ENCODE assay signal across 8 cellular contexts in genomic region chr19:12139885-12140544, GRCh38. TPM values are rescaled to one million over a fixed set of nuclear protein-coding genes. Genes with fewer than 3 reads are reported as not detected.
DNase-seq lines count a peak whose midpoint lies in the region; ATAC-seq and TF ChIP-seq lines count a peak whose summit lies in the region.

TSS of gene ZNF20 (minus strand) at chr19:12140350. CDS start at chr19:12140182, 168 bp downstream.

- H3K79me2 ChIP-seq in KMS-11 (ENCODE audit: insufficient read depth, low read depth) = no peaks in the 10 kb centered on the region

- no peak within 1 kb of the TSS for H3K4me3 ChIP-seq in KMS-11 (IDR thresholded peaks at IDR 0.05; ENCODE audit: insufficient read depth, low read depth, low read length)
- peak within 1 kb of the TSS; percentile 68 to 96 (median 84) for H3K4me3 ChIP-seq in Peyer's patch
- H3K4me3 ChIP-seq in fibroblast of mammary gland (ENCODE audit: control insufficient read depth, low read depth, low read length) = peak within 1 kb of the TSS; percentile 66

- peak within 1 kb of the TSS; percentile 40 to 93 (median 73) for H3K27ac Mint-ChIP-seq in naive thymus-derived CD8-positive, alpha-beta T cell
- H3K27ac Mint-ChIP-seq in stimulated activated memory B cell treated with anti-CD40 and anti-IgM and Interleukin-4, amounts not matched to agents 10 μg/mL and 1 μg/mL and 100 μg/mL, for 72 hours = peak within 1 kb of the TSS; percentile 83

- H2AFZ ChIP-seq in KMS-11 (ENCODE audit: low read depth) = peak within 1 kb of the TSS; percentile 81

- peaks cover 17 to 43% (median 36%) of the 10 kb centered on the region in 4 donors for H3K4me1 Mint-ChIP-seq in naive thymus-derived CD8-positive, alpha-beta T cell
- H3K4me1 Mint-ChIP-seq in stimulated activated memory B cell treated with anti-CD40 and anti-IgM and Interleukin-4, amounts not matched to agents 10 μg/mL and 1 μg/mL and 100 μg/mL, for 72 hours = peaks cover 44% of the 10 kb centered on the region

- H3K4me2 ChIP-seq in KMS-11 = peak within 1 kb of the TSS; percentile 67

- POLR2A ChIA-PET in naive thymus-derived CD8-positive, alpha-beta T cell (lab: Charles Lee) = interaction anchor here (0.6 to 2.4 kb wide), 16 partner anchors 16 to 373 kb away, joined by 3 to 8 read pairs (median 4); partner anchors contain the start of genes ZNF136, ZNF441, ZNF625 and ZNF700

- H3K4me1 ChIP-seq in KMS-11 (ENCODE audit: low read depth, poor library complexity, severe bottlenecking) = no peaks in the 10 kb centered on the region
- H3K4me1 ChIP-seq in Peyer's patch = peaks cover 0 to 19% (median 8%) of the 10 kb centered on the region in 4 donors

- peaks cover 0 to 6% (median under 1%) of the 10 kb centered on the region in 9 donors for H3K9me3 Mint-ChIP-seq in naive thymus-derived CD8-positive, alpha-beta T cell
- no peaks in the 10 kb centered on the region for H3K9me3 Mint-ChIP-seq in stimulated activated memory B cell treated with anti-CD40 and anti-IgM and Interleukin-4, amounts not matched to agents 10 μg/mL and 1 μg/mL and 100 μg/mL, for 72 hours

- TF ChIP-seq CTCF in KMS-11 (conservative IDR thresholded peaks at IDR 0.05; ENCODE audit: low read depth, low read length) (no peak), Peyer's patch (IDR thresholded peaks at IDR 0.05) (no peak), fibroblast of mammary gland (conservative IDR thresholded peaks at IDR 0.05; ENCODE audit: control insufficient read depth, insufficient read depth, low read depth, low read length) (no peak)

- H3K9me3 ChIP-seq in Peyer's patch = no peaks in the 10 kb centered on the region

- H3K27me3 ChIP-seq in KMS-11 (ENCODE audit: insufficient read depth, low read depth) (no peaks in the 10 kb centered on the region), Peyer's patch (no peaks in the 10 kb centered on the region)

- no peaks in the 10 kb centered on the region for H4K20me1 ChIP-seq in KMS-11 (ENCODE audit: insufficient read depth)

- H3K27me3 Mint-ChIP-seq in naive thymus-derived CD8-positive, alpha-beta T cell = no peaks in the 10 kb centered on the region
- no peaks in the 10 kb centered on the region for H3K27me3 Mint-ChIP-seq in stimulated activated memory B cell treated with anti-CD40 and anti-IgM and Interleukin-4, amounts not matched to agents 10 μg/mL and 1 μg/mL and 100 μg/mL, for 72 hours

- peaks cover under 1 to 22% (median 19%) of the 10 kb centered on the region in 3 donors for H3K36me3 Mint-ChIP-seq in naive thymus-derived CD8-positive, alpha-beta T cell
- H3K36me3 Mint-ChIP-seq in stimulated activated memory B cell treated with anti-CD40 and anti-IgM and Interleukin-4, amounts not matched to agents 10 μg/mL and 1 μg/mL and 100 μg/mL, for 72 hours = peaks cover 19% of the 10 kb centered on the region

- peak in 1 of 2 donors; percentile 30 for TF ChIP-seq POLR2A in Peyer's patch (IDR thresholded peaks at IDR 0.05)

- ATAC-seq in GM21619 (IDR thresholded peaks at IDR 0.05; ENCODE audit: unreplicated experiment) = peak; percentile 82
- ATAC-seq in naive thymus-derived CD8-positive, alpha-beta T cell = peak; percentile 84 to 91
- ATAC-seq in stimulated activated memory B cell treated with anti-CD40 and anti-IgM and Interleukin-4, amounts not matched to agents 10 μg/mL and 1 μg/mL and 100 μg/mL, for 72 hours = peak; percentile 99

- H3K9ac ChIP-seq in KMS-11 = peak within 1 kb of the TSS; percentile 29; the same call in 1 of the 2 replicates

- DNase-seq in DMS153 (lab: John Stamatoyannopoulos, UW) (peak; percentile 88), Peyer's patch (peak; percentile 98 to 99 (median 99)), fibroblast of mammary gland (ENCODE audit: low read depth) (peak; percentile 89)
- DNase-seq in activated T-helper 1 cell treated with anti-CD3 and anti-CD28 coated beads, Interleukin-2, amount 50 U/mL, for 16 hours (ENCODE audit: low read depth in 1 of 2, low spot score in 1 of 2) = peak; percentile 70 to 76
- DNase-seq in naive thymus-derived CD8-positive, alpha-beta T cell = peak; percentile 74 to 92 (median 80)

- H3K27ac ChIP-seq in KMS-11 (no peak within 1 kb of the TSS), Peyer's patch (peak within 1 kb of the TSS; percentile 61 to 84 (median 83))

- H3K4me3 Mint-ChIP-seq in naive thymus-derived CD8-positive, alpha-beta T cell = peak within 1 kb of the TSS; percentile 84 to 97 (median 91)
- peak within 1 kb of the TSS; percentile 98 for H3K4me3 Mint-ChIP-seq in stimulated activated memory B cell treated with anti-CD40 and anti-IgM and Interleukin-4, amounts not matched to agents 10 μg/mL and 1 μg/mL and 100 μg/mL, for 72 hours

- H3K36me3 ChIP-seq in KMS-11 (ENCODE audit: insufficient read depth) (no peaks in the 10 kb centered on the region), Peyer's patch (peaks cover 0 to 19% (median 0%) of the 10 kb centered on the region in 3 donors)

RNA-seq across cellular contexts. Expression of gene ZNF20, which starts in this region (rescaled TPM):
- 1 to 10 TPM in 3 of 4 donors, under 1 TPM in 1; 0.88 to 9.5 (median 7.6) TPM for total RNA-seq in Peyer's patch
- 1 to 10 TPM; 7.4 to 8.2 TPM for total RNA-seq in naive thymus-derived CD8-positive, alpha-beta T cell
- polyA plus RNA-seq in naive thymus-derived CD8-positive, alpha-beta T cell = 1 to 10 TPM in 2 of 3 donors, under 1 TPM in 1; 0.88 to 2.7 (median 1.9) TPM
